Comparison of ENCODE assay signal across 9 cellular contexts in the genomic region with DNA sequence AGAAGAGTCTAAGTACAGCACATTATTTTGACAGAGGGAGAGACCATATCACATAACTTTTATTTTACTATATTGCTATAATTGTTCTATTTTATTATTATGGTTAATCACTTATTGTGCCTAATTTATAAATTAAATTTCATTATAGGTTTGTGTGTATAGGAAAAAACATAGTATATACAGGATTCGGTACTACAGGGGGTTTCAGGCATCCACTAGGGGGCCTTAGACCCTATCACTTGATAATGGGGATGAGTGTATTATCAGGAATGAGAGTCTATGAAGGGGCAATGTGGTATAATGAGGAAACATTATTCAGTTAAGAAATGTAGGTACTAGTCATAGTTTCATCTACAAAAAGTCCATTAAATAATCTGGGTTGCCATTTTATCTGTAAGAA.
A peak's percentile ranks its signal among the peaks of the same experiment; 100 is the strongest.
DNase-seq lines count a peak whose midpoint lies in the region; ATAC-seq and TF ChIP-seq lines count a peak whose summit lies in the region.
"Had no signal": no experiment of that assay in that cellular context is flagged by ENCODE, and none has a peak within 500 bp of the region (broad histone marks: within the 10 kb centered on the region; RNA-seq: fewer than 3 reads in every experiment).

No MANE protein-coding gene starts in this region.

- H3K4me3 ChIP-seq in GM12865 (ENCODE audit: low read depth, low read length) (no peak overlapping the region), right lobe of liver (no peak overlapping the region)

- no peaks in the 10 kb centered on the region for H3K4me1 ChIP-seq in right lobe of liver

- no peak overlapping the region for H3K27ac ChIP-seq in right lobe of liver

- in situ Hi-C loops in SK-MEL-5 (cut with HindIII; ENCODE audit: low pct_unique_long_range_greater_than_20kb, low sequenced_read_pairs) = no loop called here

- H3K36me3 ChIP-seq in right lobe of liver = no peaks in the 10 kb centered on the region

- H3K9me3 ChIP-seq in right lobe of liver = no peaks in the 10 kb centered on the region

- TF ChIP-seq CTCF in GM12865 (IDR thresholded peaks at IDR 0.05; ENCODE audit: insufficient read depth, low read depth, low read length, missing control alignments) = peak; percentile 27
- TF ChIP-seq CTCF in right lobe of liver (IDR thresholded peaks at IDR 0.05) = peak; percentile 29 to 53 (median 46)

- ATAC-seq in HG03342 (IDR thresholded peaks at IDR 0.05; ENCODE audit: unreplicated experiment) (peak; percentile 53), right lobe of liver (peak; percentile 64 to 74 (median 70))

- 40% methylated on average over 1 of the region's 1 CpG for WGBS in right lobe of liver (ENCODE audit: insufficient coverage, low coverage, low lambda C conversion rate, missing lambda C conversion rate)

- no peaks in the 10 kb centered on the region for H3K27me3 ChIP-seq in right lobe of liver

- no peak for DNase-seq in GM12865 (ENCODE audit: low read depth)
- peak; percentile 40 for DNase-seq in SK-MEL-5 (ENCODE audit: low read depth, low spot score)
- no peak for DNase-seq in right lobe of liver
- no peak for DNase-seq in AG20443 (ENCODE audit: low spot score)
- DNase-seq in stimulated activated CD4-positive, alpha-beta T cell treated with anti-CD3 and anti-CD28 coated beads, Interleukin-1b, Interleukin-23, amount 100 ng/mL, for 48 hours = no peak
- no peak for DNase-seq in T1000 (lab: John Stamatoyannopoulos, UW)
- DNase-seq in stimulated activated naive CD4-positive, alpha-beta T cell treated with Interleukin-2 at 50 U/mL for 16 hours (lab: John Stamatoyannopoulos, UW) = no peak
- DNase-seq: NCI-H524 treated with DMSO at 0.1 percent for 48 hours had no signal

- TF ChIP-seq POLR2A in right lobe of liver (IDR thresholded peaks at IDR 0.05) = no peak

- intact Hi-C loops in right lobe of liver (cut with DNase I) = no loop called here
